ENCODE assay signal across 15 cellular contexts in the genomic region with DNA sequence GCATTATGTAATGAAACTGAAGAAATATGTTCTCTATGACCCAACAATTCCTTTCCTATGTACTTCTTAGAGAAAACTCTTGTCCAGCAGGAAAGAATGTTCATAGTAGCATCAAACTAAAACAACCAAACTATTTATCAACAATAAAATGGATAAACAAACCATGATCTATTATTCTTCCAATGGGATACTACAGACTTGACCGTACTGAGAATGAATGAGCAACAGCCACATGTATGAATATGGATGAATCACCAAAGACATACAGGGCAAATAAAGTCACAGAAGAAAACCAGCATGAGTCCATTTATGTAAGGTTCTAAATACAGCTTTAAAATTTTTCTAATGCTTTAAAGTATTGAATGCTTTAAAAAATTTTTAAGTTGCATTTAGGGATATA.
DNase-seq lines count a peak whose midpoint lies in the region; ATAC-seq and TF ChIP-seq lines count a peak whose summit lies in the region.
"Had no signal": no experiment of that assay in that cellular context is flagged by ENCODE, and none has a peak within 500 bp of the region (broad histone marks: within the 10 kb centered on the region; RNA-seq: fewer than 3 reads in every experiment).

No MANE protein-coding gene starts in this region.

- H3K27me3 ChIP-seq in PC-3 (ENCODE audit: low read length): no peaks in the 10 kb centered on the region

- no peaks in the 10 kb centered on the region for H4K20me1 ChIP-seq in PC-3 (ENCODE audit: low read length)

- H3K27me3 Mint-ChIP-seq in natural killer cell (ENCODE audit: low read depth in 2 of 2): no peaks in the 10 kb centered on the region
- H3K27me3 Mint-ChIP-seq: brain had no signal

- H3K9me2 ChIP-seq in PC-3 (replicated peaks; ENCODE audit: low read length): no peaks in the 10 kb centered on the region

- intact Hi-C loops in PC-3 (cut with micrococcal nuclease): loop anchor here (2.0 kb wide), 1 partner anchor 84 kb away; the partner anchor contains the start of gene PTBP3
- intact Hi-C loops in natural killer cell (cut with micrococcal nuclease): no loop called here
- intact Hi-C loops in left cardiac atrium (cut with DNase I): no loop called here

- POLR2A ChIA-PET in PC-3 (lab: Charles Lee; ENCODE audit: unreplicated experiment): no interaction called here

- H3K27ac ChIP-seq in PC-3 (ENCODE audit: low read length): peak overlapping the region; percentile 96

- peak overlapping the region; percentile 63 to 78 for H3K27ac Mint-ChIP-seq in natural killer cell
- H3K27ac Mint-ChIP-seq: brain had no signal

- no peak for TF ChIP-seq CTCF in PC-3 (conservative IDR thresholded peaks at IDR 0.05; ENCODE audit: low read depth, low read length)
- TF ChIP-seq CTCF in cardiac fibroblast (IDR thresholded peaks at IDR 0.05; ENCODE audit: low read depth, low read length): no peak
- no peak for TF ChIP-seq CTCF in natural killer cell (IDR thresholded peaks at IDR 0.05)
- TF ChIP-seq CTCF in GM20000 (IDR thresholded peaks at IDR 0.05; ENCODE audit: extremely low read depth, missing control alignments): no peak

- H3K9ac ChIP-seq in PC-3 (ENCODE audit: low read length): peak overlapping the region; percentile 60

- CTCF ChIA-PET in PC-3 (lab: Charles Lee): no interaction called here

- H3K9me3 ChIP-seq in PC-3 (ENCODE audit: low read length): no peaks in the 10 kb centered on the region
- H3K9me3 ChIP-seq: Caco-2 had no signal

- H3K36me3 Mint-ChIP-seq in natural killer cell: no peaks in the 10 kb centered on the region

- peaks cover 13% of the 10 kb centered on the region for H3F3A ChIP-seq in PC-3 (ENCODE audit: low read length, unreplicated experiment)

- H3K4me3 Mint-ChIP-seq in natural killer cell: peak overlapping the region; percentile 35
- H3K4me3 Mint-ChIP-seq: brain had no signal

- peaks cover 18% of the 10 kb centered on the region for H3K79me2 ChIP-seq in PC-3 (ENCODE audit: low read length)

- H3K4me3 ChIP-seq in PC-3 (ENCODE audit: low read length) (peak overlapping the region; percentile 43), cardiac fibroblast (replicated peaks in 1 of 2; ENCODE audit: low read depth in 2 of 2, low read length in 2 of 2) (no peak overlapping the region)

- DNase-seq in EH (ENCODE audit: low read depth) (peak; percentile 38), PC-3 (peak; percentile 39), cardiac fibroblast (ENCODE audit: low read depth in 2 of 2) (peak; percentile 16 to 70), natural killer cell (no peak), left cardiac atrium (no peak), GM20000 (ENCODE audit: low spot score) (no peak)
- no peak for DNase-seq in stimulated activated CD4-positive, alpha-beta T cell treated with anti-CD3 and anti-CD28 coated beads, Interleukin-4, amount 100 ng/mL, for 4 hours
- DNase-seq: Caco-2, erythroblast, NCI-H1092, NCI-H226, right cardiac atrium had no signal

- BruUV-seq in PC-3 (replicated peaks; lab: Mats Ljungman, UMichigan): no TSS peak

- H3K9me3 Mint-ChIP-seq in natural killer cell: no peaks in the 10 kb centered on the region

- peaks cover 57% of the 10 kb centered on the region for H3K4me1 ChIP-seq in PC-3 (ENCODE audit: insufficient read depth, low read length)
- H3K4me1 ChIP-seq: Caco-2 had no signal

- ATAC-seq in PC-3: peak; percentile 47
- ATAC-seq in natural killer cell: no peak
- ATAC-seq in left cardiac atrium: no peak
- no peak for ATAC-seq in GM18870 (IDR thresholded peaks at IDR 0.05; ENCODE audit: unreplicated experiment)
- ATAC-seq: Panc1, right cardiac atrium had no signal

- no peak overlapping the region for H2AFZ ChIP-seq in PC-3 (ENCODE audit: low read length)

- H3K4me1 Mint-ChIP-seq in natural killer cell: peaks cover 19 to 29% of the 10 kb centered on the region in 2 donors
- H3K4me1 Mint-ChIP-seq: brain had no signal

- H3K4me2 ChIP-seq in PC-3 (ENCODE audit: low read length): peak overlapping the region; percentile 78

- peaks cover 7% of the 10 kb centered on the region; the same call in 1 of the 2 replicates for H3K36me3 ChIP-seq in PC-3 (ENCODE audit: low read depth, low read length)

Comparison
In these comparisons a context has a peak if more than half of its experiments do, and no peak if none do; other contexts are left out.
1. DNase-seq: peak in EH (single experiment), PC-3 (single experiment) and cardiac fibroblast (2 of 2); none in natural killer cell (single experiment), left cardiac atrium (single experiment), stimulated activated CD4-positive, alpha-beta T cell treated with anti-CD3 and anti-CD28 coated beads, Interleukin-4, amount 100 ng/mL, for 4 hours (0 of 2) and GM20000 (single experiment).